ENCODE assay signal across 22 cellular contexts in the genomic region with DNA sequence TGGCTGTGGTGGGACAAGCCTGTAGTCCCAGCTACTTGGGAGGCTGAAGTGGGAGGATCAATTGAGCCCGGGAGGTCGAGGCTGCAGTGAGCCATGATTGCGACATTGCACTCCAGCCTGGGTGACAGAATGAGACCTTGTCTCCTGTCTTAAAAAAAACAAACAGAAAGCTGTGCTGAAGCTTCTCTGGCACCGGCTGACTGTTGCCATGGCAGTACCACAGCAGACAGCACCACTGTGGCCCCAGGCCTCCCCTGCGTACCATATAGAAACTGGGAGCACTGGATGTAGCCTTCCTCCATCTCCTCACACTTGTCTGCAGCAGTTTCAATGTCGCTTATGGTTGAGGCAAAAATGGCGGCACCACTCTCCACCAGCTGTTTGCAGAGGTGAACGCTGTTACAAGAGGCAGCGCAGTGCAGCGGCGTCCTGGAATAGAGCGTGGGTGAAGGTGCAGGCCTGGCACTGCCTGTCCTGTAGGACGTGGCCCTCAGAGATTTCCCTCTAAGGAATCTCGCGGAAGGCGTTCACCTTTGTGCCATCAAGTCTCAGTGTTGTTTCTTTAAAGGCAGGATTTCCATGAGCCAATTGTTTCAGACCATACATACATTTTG. TPM values are rescaled to one million over a fixed set of nuclear protein-coding genes. Genes with fewer than 3 reads are reported as not detected.
DNase-seq lines count a peak whose midpoint lies in the region; ATAC-seq and TF ChIP-seq lines count a peak whose summit lies in the region.
"Had no signal": no experiment of that assay in that cellular context is flagged by ENCODE, and none has a peak within 500 bp of the region (broad histone marks: within the 10 kb centered on the region; RNA-seq: fewer than 3 reads in every experiment).

No MANE protein-coding gene starts in this region.

- H3K4me1 ChIP-seq in spleen (peaks cover 6 to 43% (median 23%) of the 10 kb centered on the region in 6 donors), heart left ventricle (peaks cover 0 to 34% (median 17%) of the 10 kb centered on the region in 12 donors)
- H3K4me1 ChIP-seq: HAP-1 had no signal

- TF ChIP-seq CTCF in 22Rv1 (IDR thresholded peaks at IDR 0.05) (no peak), spleen (IDR thresholded peaks at IDR 0.05 in 8 of 11, conservative IDR thresholded peaks at IDR 0.05 in 3 of 11) (no peak), heart left ventricle (IDR thresholded peaks at IDR 0.05) (no peak)

- H3K27me3 ChIP-seq in spleen (replicated peaks in 1 of 7) (no peaks in the 10 kb centered on the region), heart left ventricle (no peaks in the 10 kb centered on the region)

- 93 to 96% (median 95%) methylated on average over 16 of the region's 16 CpGs for WGBS in spleen, 5 donors
- WGBS in heart left ventricle, 4 donors: 90 to 94% (median 94%) methylated on average over 16 of the region's 16 CpGs

- no peak for TF ChIP-seq POLR2A in spleen (IDR thresholded peaks at IDR 0.05)
- no peak for TF ChIP-seq POLR2A in heart left ventricle (IDR thresholded peaks at IDR 0.05)

- H3K4me3 ChIP-seq in spleen: no peak overlapping the region
- H3K4me3 ChIP-seq in heart left ventricle: no peak overlapping the region
- H3K4me3 ChIP-seq: HAP-1 had no signal

- peak; percentile 16 for DNase-seq in islet precursor cell
- DNase-seq in spleen: peak; percentile 41
- no peak for DNase-seq in NCI-H226
- DNase-seq in stimulated activated CD4-positive, alpha-beta T cell treated with anti-CD3 and anti-CD28 coated beads, Interleukin-12 subunit alpha, Interleukin-12 subunit beta, amount 100 ng/mL, for 4 hours: no peak
- DNase-seq in NCI-H1105 (lab: John Stamatoyannopoulos, UW): no peak
- no peak for DNase-seq in heart left ventricle
- DNase-seq: activated CD4-positive, alpha-beta T cell treated with anti-CD3 and anti-CD28 coated beads, Interleukin-2, amount 50 U/mL, for 48 hours; activated CD4-positive, CD25-positive, alpha-beta regulatory T cell; activated naive CD4-positive, alpha-beta T cell treated with anti-CD3 and anti-CD28 coated beads, Interleukin-2, amount 50 U/mL, for 16 hours; GDM1; KBM-7; natural killer cell; NCI-H1105 treated with DMSO at 0.1 percent for 48 hours; NCI-H2029; NCI-H526 treated with DMSO at 0.1 percent for 48 hours; retina; SIG-M5; stimulated activated CD4-positive, alpha-beta T cell treated with anti-CD3 and anti-CD28 coated beads, Interleukin-4, amount 100 ng/mL, for 1 hour; T1000 had no signal

- H3K36me3 ChIP-seq in spleen (peaks cover 0 to 95% (median 50%) of the 10 kb centered on the region in 6 donors), heart left ventricle (peaks cover 0 to 100% (median 86%) of the 10 kb centered on the region in 9 donors)

- intact Hi-C loops in spleen (cut with DNase I; ENCODE audit: low total_unique reads) (no loop called here), heart left ventricle (cut with DNase I) (loop anchor here in 1 of 10 donors (10.0 kb wide), 2 partner anchors 163 to 247 kb away; no protein-coding TSS in a partner anchor)

- H3K9me3 ChIP-seq in spleen (no peaks in the 10 kb centered on the region), heart left ventricle (no peaks in the 10 kb centered on the region)
- H3K9me3 ChIP-seq: HAP-1 had no signal

- peak overlapping the region; percentile 78 for H3K27ac ChIP-seq in 22Rv1
- peak overlapping the region; percentile 44 for H3K27ac ChIP-seq in angular gyrus (ENCODE audit: low read depth, low read length)
- H3K27ac ChIP-seq in spleen: no peak overlapping the region
- H3K27ac ChIP-seq in heart left ventricle: no peak overlapping the region

- no peak for ATAC-seq in heart left ventricle
- ATAC-seq: natural killer cell had no signal

RNA-seq across cellular contexts. Expression of a gene that starts 21.9 kb away (rescaled TPM):
- total RNA-seq in spleen (10 to 100 TPM; 31.8 to 71.1 (median 47.8) TPM), heart left ventricle (10 to 100 TPM; 44.1 to 79.4 (median 52.5) TPM)
- polyA plus RNA-seq in spleen (10 to 100 TPM; 21.8 to 51.8 (median 24.2) TPM), heart left ventricle (10 to 100 TPM; 48.8 to 86.1 TPM)

RNA-seq across cellular contexts. Expression of a gene that starts 22.3 kb away (rescaled TPM):
- total RNA-seq in spleen: 10 to 100 TPM in 6 of 7 donors, 1 to 10 TPM in 1; 9.5 to 20.4 (median 16.7) TPM
- 10 to 100 TPM in 2 of 3 donors, 1 to 10 TPM in 1; 5.9 to 17.6 (median 11.8) TPM for polyA plus RNA-seq in spleen
- total RNA-seq in heart left ventricle: 1 to 10 TPM; 1.9 to 8.7 (median 3.1) TPM
- polyA plus RNA-seq in heart left ventricle: 1 to 10 TPM; 1.9 to 2.6 TPM

Comparison
In these comparisons a context has a peak if more than half of its experiments do, and no peak if none do; other contexts are left out.
1. H3K27ac ChIP-seq: peak in 22Rv1 (single experiment) and angular gyrus (single experiment); none in spleen (0 of 8) and heart left ventricle (0 of 12).
2. DNase-seq: peak in islet precursor cell (single experiment) and spleen (single experiment); none in NCI-H226 (single experiment), stimulated activated CD4-positive, alpha-beta T cell treated with anti-CD3 and anti-CD28 coated beads, Interleukin-12 subunit alpha, Interleukin-12 subunit beta, amount 100 ng/mL, for 4 hours (single experiment), NCI-H1105 (single experiment) and heart left ventricle (0 of 5).